In genomic region chr10:119671381-119671780, GRCh38 we compare ENCODE assay signal across 18 cellular contexts.
"Had no signal": no experiment of that assay in that cellular context is flagged by ENCODE, and none has a peak within 500 bp of the region (broad histone marks: within the 10 kb centered on the region; RNA-seq: fewer than 3 reads in every experiment).

No MANE protein-coding gene starts in this region.

- ATAC-seq: activated T-cell treated with anti-CD3 and anti-CD28 coated beads, Interleukin-2, amount 50 U/mL, for 72 hours; right lobe of liver; stimulated activated effector memory CD8-positive, alpha-beta T cell treated with anti-CD3 and anti-CD28 coated beads, Interleukin-12 subunit alpha, Interleukin-12 subunit beta, amount 100 ng/mL, for 72 hours had no signal

- H3K27ac ChIP-seq: ascending aorta, esophagus muscularis mucosa, hepatocyte, right lobe of liver, upper lobe of left lung had no signal

- H3K4me2 ChIP-seq: hepatocyte, smooth muscle cell had no signal

- H3K9me3 ChIP-seq: ascending aorta, esophagus muscularis mucosa, right lobe of liver, stomach, upper lobe of left lung had no signal

- H3K27me3 ChIP-seq: ascending aorta, esophagus muscularis mucosa, hepatocyte, right lobe of liver, stomach, upper lobe of left lung had no signal

- DNase-seq: activated CD4-positive, alpha-beta T cell treated with anti-CD3 and anti-CD28 coated beads, Interleukin-2, amount 10 ng/mL, durations not matched to agents 24 days and 14 days; activated CD8-positive, alpha-beta memory T cell treated with anti-CD3 and anti-CD28 coated beads for 24 hours; activated CD8-positive, alpha-beta memory T cell treated with anti-CD3 and anti-CD28 coated beads, Interleukin-2, amount 50 U/mL, for 48 hours; activated effector memory CD4-positive, alpha-beta T cell treated with anti-CD3 and anti-CD28 coated beads, Interleukin-2, amount 50 U/mL, for 16 hours; activated naive CD4-positive, alpha-beta T cell treated with anti-CD3 and anti-CD28 coated beads, Interleukin-2, amount 50 U/mL, for 16 hours; activated T-cell treated with anti-CD3 and anti-CD28 coated beads, Interleukin-2, amount 50 U/mL, for 72 hours; effector CD8-positive, alpha-beta T cell; midbrain; nucleus accumbens; right lobe of liver; stimulated activated CD4-positive, alpha-beta T cell treated with anti-CD3 and anti-CD28 coated beads, Interleukin-4, amount 100 ng/mL, for 1 hour; stomach; upper lobe of left lung had no signal

- H3K4me3 ChIP-seq: ascending aorta, esophagus muscularis mucosa, hepatocyte, right lobe of liver, smooth muscle cell, stomach, upper lobe of left lung had no signal

- H2AFZ ChIP-seq: hepatocyte had no signal

- H3K4me1 ChIP-seq: right lobe of liver had no signal
